ENCODE assay signal across 13 cellular contexts in genomic region chr18:53817976-53818950, GRCh38.
"Had no signal": no experiment of that assay in that cellular context is flagged by ENCODE, and none has a peak within 500 bp of the region (broad histone marks: within the 10 kb centered on the region; RNA-seq: fewer than 3 reads in every experiment).

No MANE protein-coding gene starts in this region.

- H3K36me3 Mint-ChIP-seq: stimulated activated naive B cell treated with anti-CD40 and anti-IgM and Interleukin-4, amounts not matched to agents 10 μg/mL and 1 μg/mL and 100 μg/mL, for 72 hours; T-cell had no signal

- ATAC-seq: activated T-helper 17 cell treated with anti-CD3 and anti-CD28 coated beads, Interleukin-2, amount 50 U/mL, for 72 hours; esophagus mucosa; stimulated activated naive B cell treated with anti-CD40 and anti-IgM and Interleukin-4, amounts not matched to agents 10 μg/mL and 1 μg/mL and 100 μg/mL, for 72 hours; T-cell had no signal

- H3K27me3 Mint-ChIP-seq: activated T-helper 17 cell treated with anti-CD3 and anti-CD28 coated beads, Interleukin-2, amount 50 U/mL, for 72 hours; stimulated activated naive B cell treated with anti-CD40 and anti-IgM and Interleukin-4, amounts not matched to agents 10 μg/mL and 1 μg/mL and 100 μg/mL, for 72 hours; T-cell had no signal

- H3K4me1 ChIP-seq: adrenal gland, thyroid gland had no signal

- H3K4me3 ChIP-seq: adrenal gland, lung, ovary, thyroid gland had no signal

- H3K27ac Mint-ChIP-seq: activated T-helper 17 cell treated with anti-CD3 and anti-CD28 coated beads, Interleukin-2, amount 50 U/mL, for 72 hours; stimulated activated naive B cell treated with anti-CD40 and anti-IgM and Interleukin-4, amounts not matched to agents 10 μg/mL and 1 μg/mL and 100 μg/mL, for 72 hours; T-cell had no signal

- H3K4me1 Mint-ChIP-seq: activated T-helper 17 cell treated with anti-CD3 and anti-CD28 coated beads, Interleukin-2, amount 50 U/mL, for 72 hours; stimulated activated naive B cell treated with anti-CD40 and anti-IgM and Interleukin-4, amounts not matched to agents 10 μg/mL and 1 μg/mL and 100 μg/mL, for 72 hours; T-cell had no signal

- H3K36me3 ChIP-seq: adrenal gland, ovary, thyroid gland had no signal

- DNase-seq: activated CD4-positive, alpha-beta T cell treated with anti-CD3 and anti-CD28 coated beads for 1 hour; activated CD4-positive, alpha-beta T cell treated with anti-CD3 and anti-CD28 coated beads, Interleukin-2, amount 50 U/mL, for 48 hours; activated naive CD4-positive, alpha-beta T cell treated with anti-CD3 and anti-CD28 coated beads, Interleukin-2, amount 50 U/mL, for 16 hours; adrenal gland; left cardiac atrium; ovary; stimulated activated naive B cell treated with anti-CD40 and anti-IgM and Interleukin-4, amounts not matched to agents 10 μg/mL and 1 μg/mL and 100 μg/mL, for 72 hours; T-cell; thyroid gland had no signal

- H3K9me3 ChIP-seq: adrenal gland, ovary, thyroid gland had no signal

- H3K27ac ChIP-seq: adrenal gland, ovary, thyroid gland, VCaP had no signal

- H3K27me3 ChIP-seq: adrenal gland, ovary, thyroid gland had no signal

- H3K4me3 Mint-ChIP-seq: activated T-helper 17 cell treated with anti-CD3 and anti-CD28 coated beads, Interleukin-2, amount 50 U/mL, for 72 hours; stimulated activated naive B cell treated with anti-CD40 and anti-IgM and Interleukin-4, amounts not matched to agents 10 μg/mL and 1 μg/mL and 100 μg/mL, for 72 hours; T-cell had no signal
